Comparison of ENCODE assay signal across 9 cellular contexts in the genomic region with DNA sequence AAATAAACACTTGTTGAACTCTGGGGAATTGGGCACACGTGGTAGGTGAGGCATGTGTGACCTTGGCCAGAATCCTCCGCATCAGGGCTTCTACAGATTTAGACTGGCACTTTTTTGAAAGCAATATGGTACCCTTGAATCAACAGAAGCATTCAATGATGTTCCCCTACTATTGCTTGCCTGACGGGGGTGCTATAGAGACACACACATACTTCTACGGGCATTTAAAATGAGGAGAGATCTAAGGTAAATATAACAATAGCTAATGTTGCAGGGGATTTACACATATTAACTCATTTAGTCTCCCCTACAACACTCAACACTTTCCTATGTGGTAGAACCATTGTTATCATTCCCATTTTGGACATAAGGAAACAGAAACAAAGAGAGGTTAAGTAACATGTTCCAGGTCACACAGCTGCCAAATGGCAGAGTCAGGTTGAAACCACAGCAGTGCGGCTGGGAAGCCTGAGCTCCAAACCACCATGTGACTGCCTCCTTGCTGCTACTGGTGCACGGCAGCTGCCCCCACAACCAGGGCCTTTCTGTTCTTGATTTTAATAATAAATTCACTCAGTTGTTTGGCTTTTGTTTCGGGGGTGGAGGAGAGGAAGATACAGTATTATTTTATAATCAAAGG.
DNase-seq lines count a peak whose midpoint lies in the region; ATAC-seq, FAIRE-seq and TF ChIP-seq lines count a peak whose summit lies in the region.
"Had no signal": no experiment of that assay in that cellular context is flagged by ENCODE, and none has a peak within 500 bp of the region (broad histone marks: within the 10 kb centered on the region; RNA-seq: fewer than 3 reads in every experiment).

No MANE protein-coding gene starts in this region.

- no peaks in the 10 kb centered on the region for H3K9me3 ChIP-seq in GM12878 (replicated peaks; ENCODE audit: control insufficient read depth, insufficient read depth, low read length)
- H3K9me3 ChIP-seq in Peyer's patch, result no peaks in the 10 kb centered on the region

- no peak for TF ChIP-seq EP300 in GM12878 (IDR thresholded peaks at IDR 0.05; ENCODE audit: borderline replicate concordance in 1 of 2, control insufficient read depth in 1 of 2, low read depth in 2 of 2, low read length in 2 of 2)

- no peaks in the 10 kb centered on the region for H3K36me3 ChIP-seq in GM12878 (ENCODE audit: control insufficient read depth in 2 of 2, insufficient read depth in 2 of 2, low read length in 1 of 2)
- H3K36me3 ChIP-seq in Peyer's patch, result no peaks in the 10 kb centered on the region

- WGBS in GM12878 (ENCODE audit: insufficient coverage, insufficient replicate concordance, low lambda C conversion rate, missing lambda C conversion rate), result 14% methylated on average over 7 of the region's 7 CpGs

- DNase-seq in GM12878 (ENCODE audit: low read depth, low spot score) (peak; percentile 43), left cardiac atrium (no peak), Peyer's patch (no peak), NCI-H187 treated with DMSO at 0.1 percent for 48 hours (lab: John Stamatoyannopoulos, UW) (no peak)
- no peak for DNase-seq in effector CD4-positive, alpha-beta T cell
- DNase-seq: substantia nigra had no signal

- CTCF ChIA-PET in GM12878 (lab: Yijun Ruan, JAX), result interaction anchor here (0.7 to 2.4 kb wide), 8 partner anchors 13 to 229 kb away, joined by 3 to 9 read pairs (median 4); no protein-coding TSS in a partner anchor

- H3K27me3 ChIP-seq in GM12878 (replicated peaks in 1 of 2; ENCODE audit: control insufficient read depth in 2 of 2, insufficient read depth in 2 of 2, low read length in 1 of 2), result no peaks in the 10 kb centered on the region
- H3K27me3 ChIP-seq in Peyer's patch, result no peaks in the 10 kb centered on the region

- TF ChIP-seq RAD21 in GM12878 (IDR thresholded peaks at IDR 0.05; ENCODE audit: insufficient read depth, low read depth, low read length), result peak; percentile 39

- no TSS peak for BruUV-seq in GM12878 (replicated peaks; lab: Mats Ljungman, UMichigan)

- H3K4me3 ChIP-seq in GM12878 (no peak overlapping the region), Peyer's patch (no peak overlapping the region)

- H3K4me2 ChIP-seq in GM12878 (ENCODE audit: control insufficient read depth, insufficient read depth), result no peak overlapping the region

- TF ChIP-seq POLR2A in GM12878 (IDR thresholded peaks at IDR 0.05; ENCODE audit: low read depth, low read length) (no peak), Peyer's patch (IDR thresholded peaks at IDR 0.05) (no peak)

- no peaks in the 10 kb centered on the region for H4K20me1 ChIP-seq in GM12878 (ENCODE audit: control insufficient read depth, insufficient read depth)

- SMC1A ChIA-PET in GM12878 (lab: Charles Lee; ENCODE audit: uncharacterized antibody, unreplicated experiment), result interaction anchor here (0.6 to 1.3 kb wide), 9 partner anchors 10 to 252 kb away, joined by 3 to 4 read pairs (median 3); no protein-coding TSS in a partner anchor

- peak; percentile 38; the same call in 2 of the 3 replicates for TF ChIP-seq CTCF in GM12872 (IDR thresholded peaks at IDR 0.05; ENCODE audit: insufficient read depth, low read depth, low read length)
- peak; percentile 22 to 36 (median 32); a peak in 4 of 6 replicates for TF ChIP-seq CTCF in GM12878 (IDR thresholded peaks at IDR 0.05 in 2 of 3, conservative IDR thresholded peaks at IDR 0.05 in 1 of 3; ENCODE audit: control insufficient read depth in 2 of 3, extremely low read depth in 1 of 3, insufficient read depth in 1 of 3, low read depth in 3 of 3, low read length in 3 of 3)
- TF ChIP-seq CTCF in Peyer's patch (IDR thresholded peaks at IDR 0.05), result no peak

- POLR2A ChIA-PET in GM12878 (lab: Charles Lee), result no interaction called here

- H3K27ac ChIP-seq in GM12878 (ENCODE audit: control insufficient read depth, insufficient read depth), result no peak overlapping the region
- H3K27ac ChIP-seq in Peyer's patch, result no peak overlapping the region

- no peak overlapping the region; the same call in 1 of the 2 replicates for H2AFZ ChIP-seq in GM12878 (ENCODE audit: control insufficient read depth, low read depth, low read length)

- RAD21 ChIA-PET in GM12878 (lab: Charles Lee; ENCODE audit: unreplicated experiment), result interaction anchor here (0.8 to 1.0 kb wide), 5 partner anchors 9 to 229 kb away, joined by 3 to 4 read pairs (median 3); no protein-coding TSS in a partner anchor

- peaks cover 4% of the 10 kb centered on the region; the same call in 1 of the 2 replicates for H3K4me1 ChIP-seq in GM12878 (ENCODE audit: control insufficient read depth, insufficient read depth, low read length)
- H3K4me1 ChIP-seq in Peyer's patch, result no peaks in the 10 kb centered on the region

- in situ Hi-C loops in GM12878 (cut with MboI), result no loop called here

- intact Hi-C loops in GM12878 (cut with micrococcal nuclease; ENCODE audit: unreplicated experiment) (no loop called here), left cardiac atrium (cut with DNase I) (no loop called here)

- H3K9ac ChIP-seq in GM12878 (ENCODE audit: control insufficient read depth, insufficient read depth, low read length), result no peak overlapping the region

- no peaks in the 10 kb centered on the region for H3K79me2 ChIP-seq in GM12878 (ENCODE audit: control insufficient read depth, insufficient read depth, low read length)

- ATAC-seq in GM19351 (IDR thresholded peaks at IDR 0.05; ENCODE audit: unreplicated experiment) (peak; percentile 91), HG03025 (IDR thresholded peaks at IDR 0.05; ENCODE audit: low FRiP score, unreplicated experiment) (peak; percentile 80), GM12878 (peak; percentile 85), left cardiac atrium (no peak)

- no peak for FAIRE-seq in GM12878 (lab: Jason Lieb, UNC)

TF ChIP-seq in GM12878, 131 proteins besides CTCF, POLR2A, EP300 and RAD21:
- TF ChIP-seq, protein P1, sequence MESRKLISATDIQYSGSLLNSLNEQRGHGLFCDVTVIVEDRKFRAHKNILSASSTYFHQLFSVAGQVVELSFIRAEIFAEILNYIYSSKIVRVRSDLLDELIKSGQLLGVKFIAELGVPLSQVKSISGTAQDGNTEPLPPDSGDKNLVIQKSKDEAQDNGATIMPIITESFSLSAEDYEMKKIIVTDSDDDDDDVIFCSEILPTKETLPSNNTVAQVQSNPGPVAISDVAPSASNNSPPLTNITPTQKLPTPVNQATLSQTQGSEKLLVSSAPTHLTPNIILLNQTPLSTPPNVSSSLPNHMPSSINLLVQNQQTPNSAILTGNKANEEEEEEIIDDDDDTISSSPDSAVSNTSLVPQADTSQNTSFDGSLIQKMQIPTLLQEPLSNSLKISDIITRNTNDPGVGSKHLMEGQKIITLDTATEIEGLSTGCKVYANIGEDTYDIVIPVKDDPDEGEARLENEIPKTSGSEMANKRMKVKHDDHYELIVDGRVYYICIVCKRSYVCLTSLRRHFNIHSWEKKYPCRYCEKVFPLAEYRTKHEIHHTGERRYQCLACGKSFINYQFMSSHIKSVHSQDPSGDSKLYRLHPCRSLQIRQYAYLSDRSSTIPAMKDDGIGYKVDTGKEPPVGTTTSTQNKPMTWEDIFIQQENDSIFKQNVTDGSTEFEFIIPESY (IDR thresholded peaks at IDR 0.05), result no peak
- TF ChIP-seq RB1 (IDR thresholded peaks at IDR 0.05; ENCODE audit: borderline replicate concordance), result no peak
- TF ChIP-seq RUNX3 (IDR thresholded peaks at IDR 0.05; ENCODE audit: low read length), result peak; percentile 79
- TF ChIP-seq DPF2 (IDR thresholded peaks at IDR 0.05), result no peak
- 0 out of 2 replicates have a peak, but pooled peaks have one; percentile 3 for TF ChIP-seq TCF12 (IDR thresholded peaks at IDR 0.05; ENCODE audit: low read depth, low read length)
- TF ChIP-seq RAD51 (IDR thresholded peaks at IDR 0.05), result 0 out of 2 replicates have a peak, but pooled peaks have one; percentile 19
- TF ChIP-seq SMC3 (IDR thresholded peaks at IDR 0.05; ENCODE audit: borderline replicate concordance, low read length), result peak; percentile 11; the same call in 1 of the 2 replicates
- TF ChIP-seq GABPA (IDR thresholded peaks at IDR 0.05; ENCODE audit: low read depth), result no peak
- TF ChIP-seq EED (IDR thresholded peaks at IDR 0.05; ENCODE audit: low read depth), result 0 out of 2 replicates have a peak, but pooled peaks have one; percentile 36
- TF ChIP-seq, protein P2, sequence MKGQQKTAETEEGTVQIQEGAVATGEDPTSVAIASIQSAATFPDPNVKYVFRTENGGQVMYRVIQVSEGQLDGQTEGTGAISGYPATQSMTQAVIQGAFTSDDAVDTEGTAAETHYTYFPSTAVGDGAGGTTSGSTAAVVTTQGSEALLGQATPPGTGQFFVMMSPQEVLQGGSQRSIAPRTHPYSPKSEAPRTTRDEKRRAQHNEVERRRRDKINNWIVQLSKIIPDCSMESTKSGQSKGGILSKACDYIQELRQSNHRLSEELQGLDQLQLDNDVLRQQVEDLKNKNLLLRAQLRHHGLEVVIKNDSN (IDR thresholded peaks at IDR 0.05; ENCODE audit: borderline replicate concordance, extremely low read length, insufficient read depth, low read depth, low read length), result peak; percentile 55
- TF ChIP-seq TARDBP (IDR thresholded peaks at IDR 0.05; ENCODE audit: borderline replicate concordance), result no peak
- no peak for TF ChIP-seq HCFC1 (IDR thresholded peaks at IDR 0.05; ENCODE audit: low read length)

Comparison
In these comparisons a context has a peak if more than half of its experiments do, and no peak if none do; other contexts are left out.
1. CTCF ChIP-seq: peak in GM12872 (single experiment) and GM12878 (3 of 3); none in Peyer's patch (0 of 6).
2. ATAC-seq: peak in GM19351 (single experiment), HG03025 (single experiment) and GM12878 (single experiment); none in left cardiac atrium (0 of 2).